Comparison of ENCODE assay signal across 18 cellular contexts in genomic region chr3:172254542-172254941, GRCh38.
"Had no signal": no experiment of that assay in that cellular context is flagged by ENCODE, and none has a peak within 500 bp of the region (broad histone marks: within the 10 kb centered on the region; RNA-seq: fewer than 3 reads in every experiment).

No MANE protein-coding gene starts in this region.

- H3K9me3 ChIP-seq: ovary, SJSA1, transverse colon had no signal

- H3K27me3 ChIP-seq: dorsolateral prefrontal cortex, ovary, SJSA1, transverse colon had no signal

- H3K4me1 ChIP-seq: SJSA1 had no signal

- H3K27ac ChIP-seq: SJSA1 had no signal

- H3K27me3 Mint-ChIP-seq: activated CD4-positive, alpha-beta T cell treated with anti-CD3 and anti-CD28 coated beads, Interleukin-2, amount 10 ng/mL, durations not matched to agents 24 days and 14 days; activated naive CD8-positive, alpha-beta T cell treated with anti-CD3 and anti-CD28 coated beads for 36 hours; stimulated activated memory B cell treated with anti-CD40 and anti-IgM and Interleukin-4, amounts not matched to agents 10 μg/mL and 1 μg/mL and 100 μg/mL, for 72 hours had no signal

- H3K4me3 ChIP-seq: dorsolateral prefrontal cortex, ovary, SJSA1, transverse colon had no signal

- H3K9me3 Mint-ChIP-seq: activated CD4-positive, alpha-beta T cell treated with anti-CD3 and anti-CD28 coated beads, Interleukin-2, amount 10 ng/mL, durations not matched to agents 24 days and 14 days; activated naive CD8-positive, alpha-beta T cell treated with anti-CD3 and anti-CD28 coated beads for 36 hours; endodermal cell; neural crest cell; stimulated activated memory B cell treated with anti-CD40 and anti-IgM and Interleukin-4, amounts not matched to agents 10 μg/mL and 1 μg/mL and 100 μg/mL, for 72 hours; T-helper 2 cell treated with Interferon-gamma antibody and Interleukin-4, amounts not matched to agents 5 μg/mL and 100 μg/mL, for 36 hours had no signal

- DNase-seq: activated CD4-positive, alpha-beta T cell treated with anti-CD3 and anti-CD28 coated beads, Interleukin-2, amount 10 ng/mL, durations not matched to agents 24 days and 14 days; activated CD4-positive, CD25-positive, alpha-beta regulatory T cell; activated CD8-positive, alpha-beta memory T cell treated with anti-CD3 and anti-CD28 coated beads for 24 hours; activated gamma-delta T cell treated with Interleukin-2 at 50 U/mL for 16 hours; activated naive CD8-positive, alpha-beta T cell treated with anti-CD3 and anti-CD28 coated beads for 36 hours; dorsolateral prefrontal cortex; endodermal cell; glutamatergic neuron; kidney glomerular epithelial cell; mesendoderm; ovary; stimulated activated CD4-positive, alpha-beta T cell treated with anti-CD3 and anti-CD28 coated beads, Interleukin-2, amount 100 ng/mL, for 48 hours; SW 1271; transverse colon had no signal

- H3K36me3 ChIP-seq: ovary, transverse colon had no signal

- H3K27ac Mint-ChIP-seq: activated CD4-positive, alpha-beta T cell treated with anti-CD3 and anti-CD28 coated beads, Interleukin-2, amount 10 ng/mL, durations not matched to agents 24 days and 14 days; activated naive CD8-positive, alpha-beta T cell treated with anti-CD3 and anti-CD28 coated beads for 36 hours; endodermal cell; stimulated activated memory B cell treated with anti-CD40 and anti-IgM and Interleukin-4, amounts not matched to agents 10 μg/mL and 1 μg/mL and 100 μg/mL, for 72 hours; T-helper 2 cell treated with Interferon-gamma antibody and Interleukin-4, amounts not matched to agents 5 μg/mL and 100 μg/mL, for 36 hours had no signal

- H3K4me1 Mint-ChIP-seq: activated naive CD8-positive, alpha-beta T cell treated with anti-CD3 and anti-CD28 coated beads for 36 hours; stimulated activated memory B cell treated with anti-CD40 and anti-IgM and Interleukin-4, amounts not matched to agents 10 μg/mL and 1 μg/mL and 100 μg/mL, for 72 hours had no signal

- H3K4me3 Mint-ChIP-seq: activated CD4-positive, alpha-beta T cell treated with anti-CD3 and anti-CD28 coated beads, Interleukin-2, amount 10 ng/mL, durations not matched to agents 24 days and 14 days; activated naive CD8-positive, alpha-beta T cell treated with anti-CD3 and anti-CD28 coated beads for 36 hours; endodermal cell; neural crest cell; stimulated activated memory B cell treated with anti-CD40 and anti-IgM and Interleukin-4, amounts not matched to agents 10 μg/mL and 1 μg/mL and 100 μg/mL, for 72 hours; T-helper 2 cell treated with Interferon-gamma antibody and Interleukin-4, amounts not matched to agents 5 μg/mL and 100 μg/mL, for 36 hours had no signal
